Comparison of ENCODE assay signal across 8 cellular contexts in genomic region chr5:154646841-154647759, GRCh38.
DNase-seq lines count a peak whose midpoint lies in the region; ATAC-seq and TF ChIP-seq lines count a peak whose summit lies in the region.

No MANE protein-coding gene starts in this region.

- H3K36me3 ChIP-seq in adrenal gland (replicated peaks in 1 of 2) (no peaks in the 10 kb centered on the region), skeletal muscle satellite cell (ENCODE audit: insufficient read depth, low read length) (no peaks in the 10 kb centered on the region)

- DNase-seq in ACHN (peak; percentile 17), adrenal gland (peak in 4 of 7 donors; percentile 19 to 73 (median 34)), AG08396 (ENCODE audit: low spot score) (no peak), cerebellar nuclear complex (lab: John Stamatoyannopoulos, UW) (no peak)

- in situ Hi-C loops in ACHN (cut with HindIII; ENCODE audit: low pct_ligation_motif_present, low pct_unique_long_range_greater_than_20kb, low sequenced_read_pairs): no loop called here

- H3K27ac ChIP-seq in adrenal gland: no peak overlapping the region

- no peak overlapping the region for H3K9ac ChIP-seq in skeletal muscle satellite cell (ENCODE audit: low read depth, low read length)

- TF ChIP-seq POLR2A in adrenal gland (IDR thresholded peaks at IDR 0.05): no peak

- ATAC-seq in GM18909 (IDR thresholded peaks at IDR 0.05; ENCODE audit: poor library complexity, unreplicated experiment) (peak; percentile 91), HG03571 (IDR thresholded peaks at IDR 0.05; ENCODE audit: unreplicated experiment) (peak; percentile 74)

- H3K4me1 ChIP-seq in adrenal gland (replicated peaks in 1 of 2) (peaks cover 0 to 4% of the 10 kb centered on the region in 2 donors), skeletal muscle satellite cell (ENCODE audit: control insufficient read depth, insufficient read depth, low read length) (peaks cover 6% of the 10 kb centered on the region)

- WGBS in adrenal gland, 4 donors: 38 to 76% (median 53%) methylated on average over 36 to 55 of the region's 55 CpGs

- H3K27me3 ChIP-seq in adrenal gland (no peaks in the 10 kb centered on the region), skeletal muscle satellite cell (ENCODE audit: control insufficient read depth, insufficient read depth, low read length) (peaks cover 10% of the 10 kb centered on the region)

- no peak for TF ChIP-seq CTCF in adrenal gland (IDR thresholded peaks at IDR 0.05)

- intact Hi-C loops in adrenal gland (cut with DNase I): no loop called here

- H3K9me3 ChIP-seq in adrenal gland (replicated peaks in 1 of 3) (no peaks in the 10 kb centered on the region), iPS-18c (ENCODE audit: control insufficient read depth, insufficient read depth, low read length) (no peaks in the 10 kb centered on the region), skeletal muscle satellite cell (replicated peaks; ENCODE audit: low read length) (no peaks in the 10 kb centered on the region)

- H3K4me2 ChIP-seq in skeletal muscle satellite cell (ENCODE audit: low read length): peak overlapping the region; percentile 72

- peak overlapping the region in 1 of 4 donors; percentile 46 for H3K4me3 ChIP-seq in adrenal gland
- peak overlapping the region; percentile 38; the same call in 1 of the 2 replicates for H3K4me3 ChIP-seq in iPS-18c (ENCODE audit: insufficient read depth, low read depth, low read length)
- peak overlapping the region; percentile 54 for H3K4me3 ChIP-seq in skeletal muscle satellite cell (ENCODE audit: low read length)

Comparison
In these comparisons a context has a peak if more than half of its experiments do, and no peak if none do; other contexts are left out.
1. DNase-seq: peak in ACHN (single experiment) and adrenal gland (4 of 7); none in AG08396 (single experiment) and cerebellar nuclear complex (0 of 2).